Comparison of ENCODE assay signal across 1 cellular context in genomic region chr6:25998379-25998778, GRCh38.
TF ChIP-seq lines count a peak whose summit lies in the region.

No MANE protein-coding gene starts in this region.

TF ChIP-seq in GM23338, 12 proteins besides CTCF, POLR2A, EP300 and RAD21 (continued from another document):
- TF ChIP-seq ETS1 (IDR thresholded peaks at IDR 0.05): no peak
- no peak for TF ChIP-seq REST (IDR thresholded peaks at IDR 0.05; ENCODE audit: unreplicated experiment)
- TF ChIP-seq NANOG (IDR thresholded peaks at IDR 0.05; ENCODE audit: borderline replicate concordance): no peak
- no peak for TF ChIP-seq POLR2AphosphoS5 (IDR thresholded peaks at IDR 0.05; ENCODE audit: low read depth)
- no peak for TF ChIP-seq JUNB (IDR thresholded peaks at IDR 0.05; ENCODE audit: unreplicated experiment)
